ENCODE assay signal across 14 cellular contexts in the genomic region with DNA sequence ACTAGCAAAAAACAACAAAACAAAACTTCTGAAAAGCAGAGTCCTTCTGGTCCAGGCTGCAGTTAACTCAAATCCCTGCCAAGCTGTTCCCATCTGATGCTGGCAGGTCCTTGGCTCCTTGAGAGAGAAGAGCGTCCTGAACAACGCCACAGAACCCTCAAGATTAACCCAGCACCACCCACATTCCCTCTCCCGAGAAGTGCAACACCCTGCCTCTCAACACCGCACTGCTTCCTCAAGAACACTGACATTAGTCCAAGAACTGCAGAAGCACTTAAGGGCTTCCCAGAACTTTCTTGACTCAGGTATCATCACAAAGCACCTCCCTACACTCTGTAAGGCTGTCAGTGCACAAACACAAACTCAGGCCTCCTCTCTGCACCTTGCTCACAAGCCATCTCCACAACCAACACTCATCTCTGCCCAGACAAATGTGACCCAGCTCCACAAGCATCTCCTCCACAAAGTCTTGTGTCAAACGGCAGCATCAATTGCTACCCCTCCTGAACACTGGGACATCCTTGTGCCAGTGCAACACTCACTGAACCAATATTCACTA. TPM values are rescaled to one million over a fixed set of nuclear protein-coding genes. Genes with fewer than 3 reads are reported as not detected.
DNase-seq lines count a peak whose midpoint lies in the region; ATAC-seq, FAIRE-seq and TF ChIP-seq lines count a peak whose summit lies in the region.
"Had no signal": no experiment of that assay in that cellular context is flagged by ENCODE, and none has a peak within 500 bp of the region (broad histone marks: within the 10 kb centered on the region; RNA-seq: fewer than 3 reads in every experiment).

No MANE protein-coding gene starts in this region.

- no peak overlapping the region for H2AFZ ChIP-seq in GM23338

- no peaks in the 10 kb centered on the region for H3F3A ChIP-seq in GM23338 (replicated peaks; ENCODE audit: low read depth)

- POLR2A ChIA-PET in WTC11 (lab: Charles Lee), result no interaction called here

- H3K4me3 ChIP-seq in GM23338 (no peak overlapping the region), small intestine (ENCODE audit: low read depth in 1 of 2, low read length in 2 of 2) (no peak overlapping the region)
- H3K4me3 ChIP-seq: colonic mucosa had no signal

- H3K27ac ChIP-seq in GM23338 (ENCODE audit: low read depth) (peak overlapping the region; percentile 63; the same call in 1 of the 2 replicates), small intestine (ENCODE audit: low read depth in 1 of 2, low read length in 1 of 2) (no peak overlapping the region)
- H3K27ac ChIP-seq: colonic mucosa had no signal

- H3K4me3 Mint-ChIP-seq in GM23338 (no peak overlapping the region; the same call in 2 of the 3 replicates), WTC11 (no peak overlapping the region)
- H3K4me3 Mint-ChIP-seq: stimulated activated naive CD8-positive, alpha-beta T cell treated with anti-CD3 and anti-CD28 coated beads, Interleukin-15, amount 100 ng/mL, for 72 hours had no signal

- TF ChIP-seq CTCF in GM23338 (conservative IDR thresholded peaks at IDR 0.05; ENCODE audit: low read depth in 2 of 2) (no peak), WTC11 (IDR thresholded peaks at IDR 0.05) (no peak)

- ATAC-seq in GM23338, result no peak
- no peak for ATAC-seq in WTC11
- no peak for ATAC-seq in HG02571 (IDR thresholded peaks at IDR 0.05; ENCODE audit: unreplicated experiment)
- ATAC-seq: stimulated activated naive CD8-positive, alpha-beta T cell treated with anti-CD3 and anti-CD28 coated beads, Interleukin-15, amount 100 ng/mL, for 72 hours had no signal

- H3K9me3 Mint-ChIP-seq in GM23338 (no peaks in the 10 kb centered on the region), WTC11 (no peaks in the 10 kb centered on the region)
- H3K9me3 Mint-ChIP-seq: stimulated activated naive CD8-positive, alpha-beta T cell treated with anti-CD3 and anti-CD28 coated beads, Interleukin-15, amount 100 ng/mL, for 72 hours had no signal

- CTCF ChIA-PET in WTC11 (lab: Charles Lee), result no interaction called here

- no peaks in the 10 kb centered on the region for H3K9me3 ChIP-seq in small intestine (ENCODE audit: control insufficient read depth, low read depth)
- H3K9me3 ChIP-seq: colonic mucosa had no signal

- H3K36me3 Mint-ChIP-seq in GM23338 (ENCODE audit: low read depth) (peaks cover 12% of the 10 kb centered on the region), WTC11 (peaks cover 7% of the 10 kb centered on the region; the same call in 1 of the 2 replicates)

- H3K27ac Mint-ChIP-seq in GM23338 (peak overlapping the region; percentile 1; the same call in 1 of the 2 replicates), WTC11 (peak overlapping the region; percentile 70)
- H3K27ac Mint-ChIP-seq: stimulated activated naive CD8-positive, alpha-beta T cell treated with anti-CD3 and anti-CD28 coated beads, Interleukin-15, amount 100 ng/mL, for 72 hours had no signal

- H3K36me3 ChIP-seq in GM23338 (ENCODE audit: insufficient read depth), result no peaks in the 10 kb centered on the region; the same call in 1 of the 2 replicates
- peaks cover 0 to 2% of the 10 kb centered on the region in 2 donors for H3K36me3 ChIP-seq in small intestine (ENCODE audit: control insufficient read depth in 2 of 2, insufficient read depth in 2 of 2, low read length in 2 of 2)
- H3K36me3 ChIP-seq: colonic mucosa had no signal

- no peak for FAIRE-seq in small intestine (lab: Jason Lieb, UNC)

- H3K79me2 ChIP-seq in GM23338 (replicated peaks; ENCODE audit: insufficient read depth), result peaks cover 100% of the 10 kb centered on the region

- H3K9me2 ChIP-seq in GM23338 (ENCODE audit: insufficient read depth), result no peaks in the 10 kb centered on the region

- H3K4me1 Mint-ChIP-seq in GM23338 (peaks cover 60% of the 10 kb centered on the region), WTC11 (peaks cover 56% of the 10 kb centered on the region)

- WGBS in small intestine, 3 donors, result 21 to 40% (median 38%) methylated on average over 5 of the region's 5 CpGs

- H3K27me3 ChIP-seq in GM23338 (ENCODE audit: insufficient read depth) (no peaks in the 10 kb centered on the region), small intestine (ENCODE audit: control insufficient read depth in 2 of 2, insufficient read depth in 2 of 2, low read length in 2 of 2) (no peaks in the 10 kb centered on the region)
- H3K27me3 ChIP-seq: colonic mucosa had no signal

- peaks cover 4% of the 10 kb centered on the region for H3K27me3 Mint-ChIP-seq in GM23338 (ENCODE audit: insufficient read depth, low read depth, poor library complexity)
- H3K27me3 Mint-ChIP-seq in WTC11 (ENCODE audit: low read depth), result no peaks in the 10 kb centered on the region
- H3K27me3 Mint-ChIP-seq: stimulated activated naive CD8-positive, alpha-beta T cell treated with anti-CD3 and anti-CD28 coated beads, Interleukin-15, amount 100 ng/mL, for 72 hours had no signal

- H3K4me1 ChIP-seq in GM23338 (ENCODE audit: insufficient read depth) (peaks cover 65% of the 10 kb centered on the region), small intestine (ENCODE audit: control insufficient read depth in 2 of 2, insufficient read depth in 1 of 2, low read depth in 1 of 2, low read length in 1 of 2) (peaks cover 12 to 15% of the 10 kb centered on the region in 2 donors)

- no peak for DNase-seq in GM23338 (ENCODE audit: low spot score)
- DNase-seq in WTC11 (ENCODE audit: low spot score), result no peak
- DNase-seq in iris pigment epithelial cell (ENCODE audit: low read depth), result peak; percentile 53
- peak; percentile 47 for DNase-seq in small intestine
- DNase-seq in T-helper 9 cell, result no peak
- no peak for DNase-seq in NCI-H2196 treated with DMSO at 0.1 percent for 48 hours (lab: John Stamatoyannopoulos, UW; ENCODE audit: unreplicated experiment)
- DNase-seq: amniotic stem cell; colonic mucosa; COR-L47; foreskin melanocyte; islet precursor cell; NCI-H2107; stimulated activated naive CD8-positive, alpha-beta T cell treated with anti-CD3 and anti-CD28 coated beads, Interleukin-15, amount 100 ng/mL, for 72 hours had no signal

- H4K20me1 ChIP-seq in GM23338 (replicated peaks; ENCODE audit: insufficient read depth), result peaks cover 91% of the 10 kb centered on the region

- H3K4me2 ChIP-seq in GM23338, result no peak overlapping the region

TF ChIP-seq in WTC11, 78 proteins besides CTCF, POLR2A, EP300 and RAD21:
- no peak for TF ChIP-seq KAT7 (CRISPR knock-in tag; IDR thresholded peaks at IDR 0.05; ENCODE audit: borderline replicate concordance)
- TF ChIP-seq MXD4 (CRISPR knock-in tag; IDR thresholded peaks at IDR 0.05; ENCODE audit: borderline replicate concordance), result no peak
- TF ChIP-seq, protein P1, sequence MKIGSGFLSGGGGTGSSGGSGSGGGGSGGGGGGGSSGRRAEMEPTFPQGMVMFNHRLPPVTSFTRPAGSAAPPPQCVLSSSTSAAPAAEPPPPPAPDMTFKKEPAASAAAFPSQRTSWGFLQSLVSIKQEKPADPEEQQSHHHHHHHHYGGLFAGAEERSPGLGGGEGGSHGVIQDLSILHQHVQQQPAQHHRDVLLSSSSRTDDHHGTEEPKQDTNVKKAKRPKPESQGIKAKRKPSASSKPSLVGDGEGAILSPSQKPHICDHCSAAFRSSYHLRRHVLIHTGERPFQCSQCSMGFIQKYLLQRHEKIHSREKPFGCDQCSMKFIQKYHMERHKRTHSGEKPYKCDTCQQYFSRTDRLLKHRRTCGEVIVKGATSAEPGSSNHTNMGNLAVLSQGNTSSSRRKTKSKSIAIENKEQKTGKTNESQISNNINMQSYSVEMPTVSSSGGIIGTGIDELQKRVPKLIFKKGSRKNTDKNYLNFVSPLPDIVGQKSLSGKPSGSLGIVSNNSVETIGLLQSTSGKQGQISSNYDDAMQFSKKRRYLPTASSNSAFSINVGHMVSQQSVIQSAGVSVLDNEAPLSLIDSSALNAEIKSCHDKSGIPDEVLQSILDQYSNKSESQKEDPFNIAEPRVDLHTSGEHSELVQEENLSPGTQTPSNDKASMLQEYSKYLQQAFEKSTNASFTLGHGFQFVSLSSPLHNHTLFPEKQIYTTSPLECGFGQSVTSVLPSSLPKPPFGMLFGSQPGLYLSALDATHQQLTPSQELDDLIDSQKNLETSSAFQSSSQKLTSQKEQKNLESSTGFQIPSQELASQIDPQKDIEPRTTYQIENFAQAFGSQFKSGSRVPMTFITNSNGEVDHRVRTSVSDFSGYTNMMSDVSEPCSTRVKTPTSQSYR (CRISPR knock-in tag; IDR thresholded peaks at IDR 0.05), result no peak
- TF ChIP-seq NFE2L1 (CRISPR knock-in tag; IDR thresholded peaks at IDR 0.05), result no peak
- TF ChIP-seq FOXP1 (CRISPR knock-in tag; IDR thresholded peaks at IDR 0.05; ENCODE audit: borderline replicate concordance), result no peak
- no peak for TF ChIP-seq NR1H2 (CRISPR knock-in tag; IDR thresholded peaks at IDR 0.05)
- no peak for TF ChIP-seq ZBTB21 (CRISPR knock-in tag; IDR thresholded peaks at IDR 0.05; ENCODE audit: borderline replicate concordance)
- no peak for TF ChIP-seq ATF1 (CRISPR knock-in tag; IDR thresholded peaks at IDR 0.05)
- no peak for TF ChIP-seq TEAD1 (CRISPR knock-in tag; IDR thresholded peaks at IDR 0.05)

RNA-seq across cellular contexts. Expression of a gene that starts 7.5 kb away (rescaled TPM):
- 62.6 and 70.0 TPM in 2 replicates for total RNA-seq in GM23338 (2014; rRNA removed; shearing (Covaris generic))
- polyA plus RNA-seq in GM23338 (2016; fragmentation: Nextera tagmentation; extraction: Ambion mirVana), result 178 and 191 TPM in 2 replicates
- total RNA-seq in WTC11 (2021), result 70.0 to 74.2 TPM (median 74.2 TPM) in 3 replicates
- polyA plus RNA-seq in small intestine, result 100 to 1,000 TPM in 2 of 3 donors, 10 to 100 TPM in 1; 87.1 to 116 (median 105) TPM

RNA-seq across cellular contexts. Expression of a gene that starts 7.6 kb away (rescaled TPM):
- 30.2 and 36.0 TPM in 2 replicates for total RNA-seq in GM23338 (2014; rRNA removed; shearing (Covaris generic))
- polyA plus RNA-seq in GM23338 (2016; fragmentation: Nextera tagmentation; extraction: Ambion mirVana), result 8.0 and 10.1 TPM in 2 replicates
- 72.8 to 75.2 TPM (median 74.0 TPM) in 3 replicates for total RNA-seq in WTC11 (2021)
- polyA plus RNA-seq in small intestine, result 10 to 100 TPM; 13.2 to 31.8 (median 19.5) TPM

RNA-seq across cellular contexts. Expression of a gene that starts 38.8 kb away (rescaled TPM):
- 1.2 and 1.7 TPM in 2 replicates for total RNA-seq in GM23338 (2014; rRNA removed; shearing (Covaris generic))
- polyA plus RNA-seq in GM23338 (2016; fragmentation: Nextera tagmentation; extraction: Ambion mirVana) (0.61 and 1.1 TPM in 2 replicates), small intestine (under 1 TPM in 1 of 3 donors, not detected in 2; 0.18 TPM)
- 2.3 to 3.3 TPM (median 3.2 TPM) in 3 replicates for total RNA-seq in WTC11 (2021)

Comparison
In these comparisons a context has a peak if more than half of its experiments do, and no peak if none do; other contexts are left out.
1. DNase-seq: peak in iris pigment epithelial cell (single experiment) and small intestine (single experiment); none in GM23338 (single experiment), WTC11 (single experiment), T-helper 9 cell (single experiment) and NCI-H2196 treated with DMSO at 0.1 percent for 48 hours (single experiment).